Comparison of ENCODE assay signal across 1 cellular context in genomic region chr20:5592165-5592564, GRCh38.
TF ChIP-seq lines count a peak whose summit lies in the region.

No MANE protein-coding gene starts in this region.

TF ChIP-seq in HCT116, 20 proteins besides CTCF, POLR2A, EP300 and RAD21 (continued from another document):
- no peak for TF ChIP-seq REST (IDR thresholded peaks at IDR 0.05; ENCODE audit: low read depth)
- TF ChIP-seq EZH2 (IDR thresholded peaks at IDR 0.05): no peak
- TF ChIP-seq ATF3 (IDR thresholded peaks at IDR 0.05): no peak
- no peak for TF ChIP-seq SP1 (IDR thresholded peaks at IDR 0.05; ENCODE audit: low read depth)
- no peak for TF ChIP-seq FOSL1 (IDR thresholded peaks at IDR 0.05; ENCODE audit: low read depth)
- TF ChIP-seq ZNF274 (IDR thresholded peaks at IDR 0.05; ENCODE audit: low read depth, low read length): no peak
- no peak for TF ChIP-seq TCF7L2 (IDR thresholded peaks at IDR 0.05; ENCODE audit: borderline replicate concordance, extremely low read depth, insufficient read depth, insufficient read length)
- TF ChIP-seq JUND (IDR thresholded peaks at IDR 0.05): no peak
- TF ChIP-seq POLR2AphosphoS5 (IDR thresholded peaks at IDR 0.05; ENCODE audit: low read depth, low read length): no peak
- no peak for TF ChIP-seq EGR1 (IDR thresholded peaks at IDR 0.05; ENCODE audit: low read depth)
- TF ChIP-seq SRF (IDR thresholded peaks at IDR 0.05; ENCODE audit: low read depth): no peak
- TF ChIP-seq EZH2phosphoT487 (IDR thresholded peaks at IDR 0.05; ENCODE audit: borderline replicate concordance): no peak
- TF ChIP-seq YY1 (IDR thresholded peaks at IDR 0.05; ENCODE audit: extremely low read depth, insufficient replicate concordance, low read depth, low read length): no peak
- TF ChIP-seq MAX (IDR thresholded peaks at IDR 0.05): no peak
- no peak for TF ChIP-seq SIN3A (IDR thresholded peaks at IDR 0.05; ENCODE audit: low read depth)
